9 cellular contexts compared by ENCODE assay signal in genomic region chr20:12064540-12064939, GRCh38.
"Had no signal": no experiment of that assay in that cellular context is flagged by ENCODE, and none has a peak within 500 bp of the region (broad histone marks: within the 10 kb centered on the region; RNA-seq: fewer than 3 reads in every experiment).

No MANE protein-coding gene starts in this region.

- H3K9me3 Mint-ChIP-seq: H9 had no signal

- H3K4me1 ChIP-seq: HAP-1 had no signal

- H3K27ac ChIP-seq: GM23248 had no signal

- H2AFZ ChIP-seq: GM23248, GM23338 had no signal

- H3K9me3 ChIP-seq: HAP-1 had no signal

- H3K4me2 ChIP-seq: GM23338 had no signal

- H3K4me3 Mint-ChIP-seq: GM23338, H9, HFFc6 had no signal

- ATAC-seq: GM23338, HCT116 had no signal

- H3K4me3 ChIP-seq: GM23248, GM23338, HAP-1 had no signal

- H3K27ac Mint-ChIP-seq: GM23338, H9, HFFc6 had no signal

- H3K9ac ChIP-seq: GM23248 had no signal

- H3K36me3 ChIP-seq: HAP-1 had no signal

- DNase-seq: GM23248, GOT3, H7, H9, HCEC 1CT, HFFc6 had no signal
